In genomic region chr1:93846929-93847810, GRCh38 we compare ENCODE assay signal across 8 cellular contexts. TPM values are rescaled to one million over a fixed set of nuclear protein-coding genes. Genes with fewer than 3 reads are reported as not detected.
DNase-seq lines count a peak whose midpoint lies in the region; ATAC-seq and TF ChIP-seq lines count a peak whose summit lies in the region.

No MANE protein-coding gene starts in this region.

- peak overlapping the region; percentile 90 to 96 (median 94) for H3K27ac ChIP-seq in right lobe of liver

- H3K4me3 Mint-ChIP-seq in CD14-positive monocyte = peak overlapping the region; percentile 94

- peak; percentile 39 for TF ChIP-seq POLR2A in right lobe of liver (IDR thresholded peaks at IDR 0.05)

- peak overlapping the region; percentile 72 to 91 (median 82) for H3K4me3 ChIP-seq in right lobe of liver

- peaks cover 0 to 4% (median 2%) of the 10 kb centered on the region in 3 donors for H3K27me3 Mint-ChIP-seq in CD14-positive monocyte (ENCODE audit: low read depth in 3 of 3)

- DNase-seq in CD14-positive monocyte (ENCODE audit: low spot score) (peak; percentile 91), NCI-H69 (lab: John Stamatoyannopoulos, UW) (peak; percentile 84), dermis microvascular lymphatic vessel endothelial cell (ENCODE audit: low read depth in 2 of 2) (peak; percentile 91 to 94), right lobe of liver (peak; percentile 89 to 91 (median 90))
- DNase-seq in activated CD4-positive, alpha-beta T cell treated with anti-CD3 and anti-CD28 coated beads, Interleukin-2, amount 50 U/mL, for 4 hours = peak; percentile 85 to 86
- peak; percentile 90 for DNase-seq in stimulated activated CD4-positive, alpha-beta T cell treated with anti-CD3 and anti-CD28 coated beads, Interleukin-4, amount 100 ng/mL, for 24 hours

- peak overlapping the region; percentile 87 to 93 (median 91) for H3K27ac Mint-ChIP-seq in CD14-positive monocyte

- H3K36me3 Mint-ChIP-seq in CD14-positive monocyte = no peaks in the 10 kb centered on the region

- no peaks in the 10 kb centered on the region for H3K27me3 ChIP-seq in right lobe of liver

- WGBS in right lobe of liver (ENCODE audit: insufficient coverage, low coverage, low lambda C conversion rate, missing lambda C conversion rate) = 0% methylated on average over 15 of the region's 99 CpGs

- intact Hi-C loops in CD14-positive monocyte (cut with micrococcal nuclease) (loop anchor here (2.0 to 10.0 kb wide), 8 partner anchors 32 to 542 kb away; partner anchors contain the start of genes DNTTIP2 (in 1 of the 2), DR1 (in 1 of the 2) and GCLM (in 1 of the 2)), right lobe of liver (cut with DNase I) (no loop called here)

- no peaks in the 10 kb centered on the region for H3K36me3 ChIP-seq in right lobe of liver

- H3K9me3 ChIP-seq in right lobe of liver = no peaks in the 10 kb centered on the region

- H3K4me1 ChIP-seq in right lobe of liver = peaks cover 0 to 6% (median 0%) of the 10 kb centered on the region in 4 donors

- peaks cover 0 to 4% (median 0%) of the 10 kb centered on the region in 7 donors for H3K9me3 Mint-ChIP-seq in CD14-positive monocyte

- H3K4me1 Mint-ChIP-seq in CD14-positive monocyte = peaks cover 23% of the 10 kb centered on the region

- TF ChIP-seq CTCF in CD14-positive monocyte (IDR thresholded peaks at IDR 0.05) = no peak
- TF ChIP-seq CTCF in right lobe of liver (IDR thresholded peaks at IDR 0.05) = peak in 3 of 4 donors; percentile 5 to 9 (median 8)

- ATAC-seq in GM19397 (IDR thresholded peaks at IDR 0.05; ENCODE audit: unreplicated experiment) (peak; percentile 74), HG03558 (IDR thresholded peaks at IDR 0.05; ENCODE audit: extremely low read depth, unreplicated experiment) (peak; percentile 49), right lobe of liver (peak; percentile 76 to 82 (median 80))

RNA-seq across cellular contexts. Expression of gene DNTTIP2, which starts 31.8 kb away (rescaled TPM):
- 10 to 100 TPM; 42.1 to 68.8 TPM for polyA plus RNA-seq in CD14-positive monocyte
- 14.1 and 14.7 TPM in 2 replicates for total RNA-seq in dermis microvascular lymphatic vessel endothelial cell
- total RNA-seq in right lobe of liver = 10 to 100 TPM; 15.0 to 27.0 (median 22.2) TPM

Comparison
In these comparisons a context has a peak if more than half of its experiments do, and no peak if none do; other contexts are left out.
1. Peak in every context shown above with its lines: DNase-seq, ATAC-seq, H3K4me3 ChIP-seq and H3K27ac ChIP-seq.
2. intact Hi-C loops: an anchor here in CD14-positive monocyte (2.0 to 10.0 kb wide); none called in right lobe of liver.